In genomic region chrX:41005445-41005992, GRCh38 we compare ENCODE assay signal across 25 cellular contexts.
DNase-seq lines count a peak whose midpoint lies in the region; ATAC-seq, FAIRE-seq and TF ChIP-seq lines count a peak whose summit lies in the region.
"Had no signal": no experiment of that assay in that cellular context is flagged by ENCODE, and none has a peak within 500 bp of the region (broad histone marks: within the 10 kb centered on the region; RNA-seq: fewer than 3 reads in every experiment).

No MANE protein-coding gene starts in this region.

- ATAC-seq in HG03095 (IDR thresholded peaks at IDR 0.05; ENCODE audit: unreplicated experiment) (no peak), HG03521 (IDR thresholded peaks at IDR 0.05; ENCODE audit: unreplicated experiment) (no peak)
- ATAC-seq: T-cell had no signal

- H2BK5ac ChIP-seq in H1 (ENCODE audit: low read depth, low read length), result peak overlapping the region; percentile 60; the same call in 1 of the 2 replicates

- TF ChIP-seq RAD21 in H1 (IDR thresholded peaks at IDR 0.05 in 1 of 2, conservative IDR thresholded peaks at IDR 0.05 in 1 of 2; ENCODE audit: low read depth in 2 of 2, low read length in 2 of 2), result no peak

- no peak overlapping the region for H3K4ac ChIP-seq in H1 (replicated peaks; ENCODE audit: insufficient read length, low read depth, low read length)

- H3K79me2 ChIP-seq in mammary epithelial cell (ENCODE audit: insufficient read depth, low read length) (no peaks in the 10 kb centered on the region), H1 (ENCODE audit: control insufficient read depth in 1 of 2, insufficient read depth in 2 of 2, low read length in 2 of 2) (no peaks in the 10 kb centered on the region)

- FAIRE-seq in H1 (lab: Jason Lieb, UNC), result no peak
- FAIRE-seq: bronchial epithelial cell, GM18507, TTC549 had no signal

- no TSS peak for BruUV-seq in mammary epithelial cell (replicated peaks; lab: Mats Ljungman, UMichigan)
- BruUV-seq in MCF 10A (replicated peaks; lab: Mats Ljungman, UMichigan), result no TSS peak

- dilution Hi-C loops in mammary epithelial cell (cut with HindIII; ENCODE audit: low sequenced_read_pairs), result no loop called here

- peaks cover 83% of the 10 kb centered on the region for H3K27me3 Mint-ChIP-seq in MCF 10A (ENCODE audit: insufficient read depth, unreplicated experiment)
- no peaks in the 10 kb centered on the region for H3K27me3 Mint-ChIP-seq in CD4-positive, alpha-beta memory T cell
- H3K27me3 Mint-ChIP-seq: CD4-positive, alpha-beta T cell had no signal

- no peaks in the 10 kb centered on the region for H4K20me1 ChIP-seq in mammary epithelial cell (ENCODE audit: insufficient read depth, low read length)
- H4K20me1 ChIP-seq in H1 (replicated peaks in 1 of 2; ENCODE audit: control insufficient read depth in 1 of 2, insufficient read depth in 2 of 2, low read length in 2 of 2), result no peaks in the 10 kb centered on the region

- H3K79me1 ChIP-seq in H1 (ENCODE audit: low read depth, low read length), result no peaks in the 10 kb centered on the region

- intact Hi-C loops in mammary epithelial cell (cut with micrococcal nuclease) (no loop called here), MCF 10A (cut with micrococcal nuclease) (no loop called here)
- intact Hi-C loops in CD4-positive, alpha-beta memory T cell (cut with micrococcal nuclease), result no loop called here

- no peak overlapping the region for H3K56ac ChIP-seq in H1 (replicated peaks; ENCODE audit: insufficient read length, low read depth, low read length)

- no peak for TF ChIP-seq EP300 in H1 (IDR thresholded peaks at IDR 0.05; ENCODE audit: borderline replicate concordance in 1 of 2, low read depth in 2 of 2, low read length in 2 of 2)

- no peak overlapping the region for H3K4me3 Mint-ChIP-seq in MCF 10A (ENCODE audit: unreplicated experiment)
- H3K4me3 Mint-ChIP-seq in CD4-positive, alpha-beta memory T cell, result no peak overlapping the region
- H3K4me3 Mint-ChIP-seq: activated T-cell treated with anti-CD3 and anti-CD28 coated beads, Interleukin-2, amount 50 U/mL, for 24 hours; CD4-positive, alpha-beta T cell; nephron; T-cell had no signal

- H3K36me3 ChIP-seq in mammary epithelial cell (ENCODE audit: insufficient read depth, low read length), result no peaks in the 10 kb centered on the region
- no peaks in the 10 kb centered on the region for H3K36me3 ChIP-seq in H1 (ENCODE audit: control insufficient read depth in 2 of 4, insufficient read depth in 4 of 4, low read length in 3 of 4)
- no peaks in the 10 kb centered on the region for H3K36me3 ChIP-seq in CD4-positive, alpha-beta memory T cell (ENCODE audit: insufficient read depth, low read length)

- H2AFZ ChIP-seq in mammary epithelial cell (ENCODE audit: low read depth, low read length) (peak overlapping the region; percentile 81), H1 (ENCODE audit: low read length) (no peak overlapping the region)
- H2AFZ ChIP-seq: PC-9 had no signal

- H3K4me1 ChIP-seq in mammary epithelial cell (ENCODE audit: insufficient read depth, low read length), result peaks cover 9% of the 10 kb centered on the region
- H3K4me1 ChIP-seq in H1 (replicated peaks in 1 of 4; ENCODE audit: control insufficient read depth in 3 of 4, insufficient read depth in 4 of 4, low read length in 3 of 4), result peaks cover 0 to 9% (median 2%) of the 10 kb centered on the region in 4 experiments; a peak in 1 of 7 replicates
- H3K4me1 ChIP-seq in CD4-positive, alpha-beta memory T cell (ENCODE audit: insufficient read depth, low read length), result peaks cover 9% of the 10 kb centered on the region

- peaks cover 10% of the 10 kb centered on the region for H3K4me1 Mint-ChIP-seq in MCF 10A (ENCODE audit: insufficient read depth, unreplicated experiment)
- peaks cover 7 to 12% (median 8%) of the 10 kb centered on the region in 4 donors for H3K4me1 Mint-ChIP-seq in CD4-positive, alpha-beta memory T cell

- H3K9ac ChIP-seq in mammary epithelial cell (ENCODE audit: insufficient read depth, low read length) (no peak overlapping the region), H1 (replicated peaks in 1 of 4; ENCODE audit: extremely low read depth in 1 of 4, low read depth in 3 of 4, low read length in 3 of 4) (no peak overlapping the region)

- DNase-seq in mammary epithelial cell (no peak), MCF 10A (ENCODE audit: unreplicated experiment) (no peak), NAMALWA (ENCODE audit: low spot score) (peak; percentile 6), H1 (ENCODE audit: low read depth in 1 of 2, low spot score in 2 of 2) (no peak), pons (ENCODE audit: low spot score) (peak; percentile 40)
- DNase-seq in CD4-positive, alpha-beta memory T cell, result no peak
- DNase-seq: activated CD8-positive, alpha-beta memory T cell treated with anti-CD3 and anti-CD28 coated beads for 24 hours; activated naive CD4-positive, alpha-beta T cell; activated T-cell treated with anti-CD3 and anti-CD28 coated beads, Interleukin-2, amount 50 U/mL, for 24 hours; CD4-positive, alpha-beta T cell; DMS 273 treated with DMSO at 0.1 percent for 48 hours; midbrain; NCI-H2171 treated with DMSO at 0.1 percent for 48 hours; NCI-H82; PC-9; posterior cingulate gyrus; SHP77 treated with DMSO at 0.1 percent for 48 hours; T-cell had no signal

- WGBS in mammary epithelial cell (ENCODE audit: low coverage, missing lambda C conversion rate), result 31% methylated on average over 2 of the region's 3 CpGs
- WGBS in H1 (ENCODE audit: extremely low coverage in 1 of 2, insufficient coverage in 1 of 2, insufficient read length in 1 of 2, insufficient replicate concordance in 2 of 2, low coverage in 1 of 2, low lambda C conversion rate in 2 of 2, missing lambda C conversion rate in 1 of 2), 2 experiments, result 57% methylated on average over 2 of the region's 3 CpGs; no CpG with 5 or more reads in 1 of the 2 experiments

- no peak overlapping the region for H2AK5ac ChIP-seq in H1 (ENCODE audit: low read depth, low read length)

- H3K27me3 ChIP-seq in mammary epithelial cell (ENCODE audit: insufficient read depth, low read length), result peaks cover 2% of the 10 kb centered on the region
- H3K27me3 ChIP-seq in H1 (replicated peaks in 1 of 4; ENCODE audit: control insufficient read depth in 3 of 4, extremely low read depth in 1 of 4, insufficient read depth in 3 of 4, low read length in 3 of 4), result no peaks in the 10 kb centered on the region
- H3K27me3 ChIP-seq in CD4-positive, alpha-beta memory T cell (ENCODE audit: insufficient read depth, low read length), result no peaks in the 10 kb centered on the region

- H3K36me3 Mint-ChIP-seq in MCF 10A (ENCODE audit: insufficient read depth, unreplicated experiment), result no peaks in the 10 kb centered on the region
- no peaks in the 10 kb centered on the region for H3K36me3 Mint-ChIP-seq in CD4-positive, alpha-beta memory T cell
- H3K36me3 Mint-ChIP-seq: T-cell had no signal

- H3K4me2 ChIP-seq in mammary epithelial cell (ENCODE audit: insufficient read depth, low read depth, low read length), result no peak overlapping the region
- no peak overlapping the region for H3K4me2 ChIP-seq in H1 (ENCODE audit: insufficient read depth in 1 of 2, low read depth in 2 of 2, low read length in 2 of 2)
- H3K4me2 ChIP-seq: PC-9 had no signal

- no peak overlapping the region for H3K23ac ChIP-seq in H1 (ENCODE audit: insufficient read length)

- H3K23me2 ChIP-seq in H1 (ENCODE audit: low read depth, low read length), result no peaks in the 10 kb centered on the region

- no peak overlapping the region for H3K27ac Mint-ChIP-seq in MCF 10A (ENCODE audit: low read depth, unreplicated experiment)
- no peak overlapping the region for H3K27ac Mint-ChIP-seq in CD4-positive, alpha-beta memory T cell
- H3K27ac Mint-ChIP-seq: activated T-cell treated with anti-CD3 and anti-CD28 coated beads, Interleukin-2, amount 50 U/mL, for 24 hours; CD4-positive, alpha-beta T cell; nephron; T-cell had no signal

- no peak overlapping the region for H2BK15ac ChIP-seq in H1 (ENCODE audit: low read length)

- no peak overlapping the region for H4K8ac ChIP-seq in H1 (ENCODE audit: extremely low read depth, insufficient read depth, low read length)

- H4K91ac ChIP-seq in H1 (replicated peaks; ENCODE audit: insufficient read length, low read length), result no peak overlapping the region

- H3K27ac ChIP-seq in mammary epithelial cell (ENCODE audit: insufficient read depth, low read depth, low read length) (no peak overlapping the region), H1 (ENCODE audit: low read depth, low read length) (no peak overlapping the region)
- no peak overlapping the region for H3K27ac ChIP-seq in CD4-positive, alpha-beta memory T cell (ENCODE audit: low read depth, low read length)
- H3K27ac ChIP-seq: coronary artery, PC-9 had no signal

- CTCF ChIA-PET in mammary epithelial cell (lab: Charles Lee; ENCODE audit: low non-redundant PET), result no interaction called here
- CTCF ChIA-PET in MCF 10A (lab: Yijun Ruan, JAX), result no interaction called here
- CTCF ChIA-PET in H1 (lab: Charles Lee; ENCODE audit: partially characterized antibody), result no interaction called here
- CTCF ChIA-PET in CD4-positive, alpha-beta memory T cell (lab: Charles Lee; ENCODE audit: partially characterized antibody), result no interaction called here

- no peak for TF ChIP-seq POLR2A in H1 (IDR thresholded peaks at IDR 0.05; ENCODE audit: control extremely low read depth in 1 of 2, low read depth in 2 of 2, low read length in 2 of 2)

- H3K18ac ChIP-seq in H1 (ENCODE audit: extremely low read depth, low read length), result no peak overlapping the region

- H2BK120ac ChIP-seq in H1 (replicated peaks; ENCODE audit: low read depth, low read length), result peak overlapping the region; percentile 64

- in situ Hi-C loops in mammary epithelial cell (cut with MboI; ENCODE audit: low sequenced_read_pairs in 2 of 2), result no loop called here

- no peak overlapping the region for H3K14ac ChIP-seq in H1 (ENCODE audit: insufficient read length)

- H2BK20ac ChIP-seq in H1 (ENCODE audit: low read length), result peak overlapping the region; percentile 98

- TF ChIP-seq CTCF in mammary epithelial cell (conservative IDR thresholded peaks at IDR 0.05 in 1 of 2, IDR thresholded peaks at IDR 0.05 in 1 of 2; ENCODE audit: extremely low read depth in 1 of 2, insufficient read depth in 1 of 2, low read depth in 1 of 2, low read length in 2 of 2), result no peak
- no peak for TF ChIP-seq CTCF in MCF 10A (IDR thresholded peaks at IDR 0.05; ENCODE audit: unreplicated experiment)
- no peak for TF ChIP-seq CTCF in H1 (IDR thresholded peaks at IDR 0.05; ENCODE audit: control extremely low read depth in 1 of 3, insufficient read depth in 1 of 3, low read depth in 1 of 3, low read length in 3 of 3)

- H4K5ac ChIP-seq in H1 (ENCODE audit: insufficient read length, low read depth, low read length), result no peak overlapping the region

- H3K4me3 ChIP-seq in mammary epithelial cell (replicated peaks in 1 of 3; ENCODE audit: insufficient read depth in 1 of 3, low read depth in 2 of 3, low read length in 3 of 3) (no peak overlapping the region), H1 (ENCODE audit: extremely low read depth in 1 of 4, insufficient read depth in 2 of 4, low read depth in 3 of 4, low read length in 4 of 4) (no peak overlapping the region)
- H3K4me3 ChIP-seq in CD4-positive, alpha-beta memory T cell (ENCODE audit: low read length in 2 of 2), result no peak overlapping the region
- H3K4me3 ChIP-seq: coronary artery, PC-9 had no signal

- POLR2A ChIA-PET in MCF 10A (lab: Yijun Ruan, JAX) (no interaction called here), H1 (lab: Charles Lee; ENCODE audit: partially characterized antibody) (no interaction called here)
- POLR2A ChIA-PET in CD4-positive, alpha-beta memory T cell (lab: Charles Lee; ENCODE audit: partially characterized antibody), result interaction anchor here (0.6 kb wide), 1 partner anchor 95 kb away, joined by 3 read pairs; no protein-coding TSS in a partner anchor

- H2BK12ac ChIP-seq in H1 (ENCODE audit: low read depth, low read length), result no peak overlapping the region

- no peaks in the 10 kb centered on the region for H3K9me3 Mint-ChIP-seq in MCF 10A (ENCODE audit: unreplicated experiment)
- no peaks in the 10 kb centered on the region for H3K9me3 Mint-ChIP-seq in CD4-positive, alpha-beta memory T cell
- H3K9me3 Mint-ChIP-seq: activated T-cell treated with anti-CD3 and anti-CD28 coated beads, Interleukin-2, amount 50 U/mL, for 24 hours; CD4-positive, alpha-beta T cell; T-cell had no signal

- H3K9me3 ChIP-seq in mammary epithelial cell (replicated peaks; ENCODE audit: insufficient read depth, low read length) (no peaks in the 10 kb centered on the region), H1 (ENCODE audit: insufficient read depth in 2 of 2, low read depth in 1 of 2, low read length in 1 of 2) (no peaks in the 10 kb centered on the region)
- H3K9me3 ChIP-seq in CD4-positive, alpha-beta memory T cell (ENCODE audit: control insufficient read depth in 1 of 2, low read length in 2 of 2), result no peaks in the 10 kb centered on the region

Comparison
In these comparisons a context has a peak if more than half of its experiments do, and no peak if none do; other contexts are left out.
1. DNase-seq: peak in NAMALWA (single experiment) and pons (single experiment); none in mammary epithelial cell (single experiment), MCF 10A (single experiment), H1 (0 of 2) and CD4-positive, alpha-beta memory T cell (0 of 5).